Comparison of ENCODE assay signal across 1 cellular context in genomic region chr10:84427903-84428650, GRCh38.
TF ChIP-seq lines count a peak whose summit lies in the region.

No MANE protein-coding gene starts in this region.

TF ChIP-seq in IMR-90, 13 proteins besides CTCF, POLR2A, EP300 and RAD21 (continued from another document):
- no peak for TF ChIP-seq RCOR1 (IDR thresholded peaks at IDR 0.05; ENCODE audit: insufficient replicate concordance, low read length)
- TF ChIP-seq RFX5 (IDR thresholded peaks at IDR 0.05; ENCODE audit: low read depth, low read length), result no peak
- no peak for TF ChIP-seq SMC3 (IDR thresholded peaks at IDR 0.05; ENCODE audit: low read depth, low read length)
- no peak for TF ChIP-seq MAZ (IDR thresholded peaks at IDR 0.05; ENCODE audit: borderline replicate concordance, low read depth, low read length)
- no peak for TF ChIP-seq ELK1 (IDR thresholded peaks at IDR 0.05; ENCODE audit: borderline replicate concordance, low read depth, low read length)
- no peak for TF ChIP-seq BHLHE40 (IDR thresholded peaks at IDR 0.05; ENCODE audit: low read depth, low read length)
